ENCODE assay signal across 9 cellular contexts in the genomic region with DNA sequence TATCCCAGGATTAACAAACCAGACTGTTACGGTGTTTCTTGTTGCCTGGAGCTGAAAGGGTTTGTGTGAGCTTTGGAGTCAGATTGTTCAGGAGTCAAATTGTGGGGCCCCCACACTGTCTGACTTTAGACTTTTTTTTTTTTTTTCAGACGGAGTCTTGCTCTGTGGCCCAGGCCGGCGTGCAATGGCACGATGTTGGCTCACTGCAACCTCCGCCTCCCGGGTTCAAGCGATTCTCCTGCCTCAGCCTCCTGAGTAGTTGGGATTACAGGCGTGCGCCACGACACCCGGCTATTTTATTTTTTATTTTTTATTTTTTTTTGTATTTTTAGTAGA. TPM values are rescaled to one million over a fixed set of nuclear protein-coding genes. Genes with fewer than 3 reads are reported as not detected.
DNase-seq lines count a peak whose midpoint lies in the region; ATAC-seq and TF ChIP-seq lines count a peak whose summit lies in the region.
"Had no signal": no experiment of that assay in that cellular context is flagged by ENCODE, and none has a peak within 500 bp of the region (broad histone marks: within the 10 kb centered on the region; RNA-seq: fewer than 3 reads in every experiment).

No MANE protein-coding gene starts in this region.

- ATAC-seq in GM18505 (IDR thresholded peaks at IDR 0.05; ENCODE audit: unreplicated experiment): no peak
- no peak for ATAC-seq in GM19023 (IDR thresholded peaks at IDR 0.05; ENCODE audit: unreplicated experiment)

- H3K27me3 Mint-ChIP-seq in activated T-cell treated with anti-CD3 and anti-CD28 coated beads, Interleukin-2, amount 50 U/mL, for 24 hours: no peaks in the 10 kb centered on the region

- H3K4me1 Mint-ChIP-seq in activated T-cell treated with anti-CD3 and anti-CD28 coated beads, Interleukin-2, amount 50 U/mL, for 24 hours (ENCODE audit: low read depth): peaks cover 35% of the 10 kb centered on the region

- H3K4me1 ChIP-seq in ascending aorta (peaks cover 7 to 14% of the 10 kb centered on the region in 2 donors), thymus (ENCODE audit: control insufficient read depth, insufficient read depth, low read length) (peaks cover 23% of the 10 kb centered on the region)

- peaks cover 26 to 28% of the 10 kb centered on the region in 2 donors for H3K36me3 ChIP-seq in ascending aorta
- H3K36me3 ChIP-seq in thymus (ENCODE audit: control insufficient read depth, insufficient read depth): peaks cover 20% of the 10 kb centered on the region

- peak overlapping the region; percentile 100 for H3K4me3 Mint-ChIP-seq in activated T-cell treated with anti-CD3 and anti-CD28 coated beads, Interleukin-2, amount 50 U/mL, for 24 hours

- intact Hi-C loops in ascending aorta (cut with DNase I) (no loop called here), lower leg skin (cut with DNase I; ENCODE audit: low total_unique reads) (no loop called here)

- TF ChIP-seq CTCF in ascending aorta (IDR thresholded peaks at IDR 0.05): no peak
- TF ChIP-seq CTCF in lower leg skin (IDR thresholded peaks at IDR 0.05): no peak

- H3K27ac Mint-ChIP-seq in activated T-cell treated with anti-CD3 and anti-CD28 coated beads, Interleukin-2, amount 50 U/mL, for 24 hours: peak overlapping the region; percentile 97

- 77 to 82% methylated on average over 12 of the region's 12 CpGs for WGBS in lower leg skin, 2 donors
- WGBS in thymus: 94% methylated on average over 12 of the region's 12 CpGs

- TF ChIP-seq POLR2A in lower leg skin (IDR thresholded peaks at IDR 0.05) (no peak), GM18505 (IDR thresholded peaks at IDR 0.05; ENCODE audit: borderline replicate concordance, extremely low read depth, insufficient read depth, insufficient read length) (no peak)

- peaks cover 53% of the 10 kb centered on the region for H3K36me3 Mint-ChIP-seq in activated T-cell treated with anti-CD3 and anti-CD28 coated beads, Interleukin-2, amount 50 U/mL, for 24 hours (ENCODE audit: low read depth)

- H3K27ac ChIP-seq in ascending aorta (no peak overlapping the region), thymus (ENCODE audit: low read depth) (no peak overlapping the region)

- H3K4me3 ChIP-seq in ascending aorta: peak overlapping the region; percentile 77 to 97
- H3K4me3 ChIP-seq in lower leg skin (ENCODE audit: low read depth, poor library complexity, severe bottlenecking): peak overlapping the region; percentile 89
- peak overlapping the region; percentile 74 for H3K4me3 ChIP-seq in thymus (ENCODE audit: low read length)

- H3K27me3 ChIP-seq in ascending aorta (no peaks in the 10 kb centered on the region), thymus (ENCODE audit: control insufficient read depth, insufficient read depth) (no peaks in the 10 kb centered on the region)

- DNase-seq in activated T-cell treated with anti-CD3 and anti-CD28 coated beads, Interleukin-2, amount 50 U/mL, for 24 hours: no peak
- DNase-seq in activated T-cell treated with anti-CD3 and anti-CD28 coated beads for 4 hours: no peak
- DNase-seq in ascending aorta (ENCODE audit: low spot score in 2 of 2): no peak
- no peak for DNase-seq in lower leg skin (ENCODE audit: low spot score in 2 of 2)
- no peak for DNase-seq in stimulated activated naive CD4-positive, alpha-beta T cell treated with Interleukin-2 at 50 U/mL for 16 hours (lab: John Stamatoyannopoulos, UW)
- DNase-seq: DMS153 had no signal

- no peaks in the 10 kb centered on the region for H3K9me3 ChIP-seq in ascending aorta
- H3K9me3 ChIP-seq in thymus (ENCODE audit: control insufficient read depth): no peaks in the 10 kb centered on the region

- no peaks in the 10 kb centered on the region for H3K9me3 Mint-ChIP-seq in activated T-cell treated with anti-CD3 and anti-CD28 coated beads, Interleukin-2, amount 50 U/mL, for 24 hours

RNA-seq across cellular contexts. Expression of gene TSFM, which starts 0.8 kb away (rescaled TPM):
- total RNA-seq in ascending aorta: 46.8 TPM
- 10 to 100 TPM; 29.6 to 41.6 (median 34.5) TPM for total RNA-seq in lower leg skin
- 28.6 TPM for polyA plus RNA-seq in thymus

RNA-seq across cellular contexts. Expression of gene EEF1AKMT3, which starts 11.0 kb away (rescaled TPM):
- total RNA-seq in ascending aorta (2.1 TPM), lower leg skin (10 to 100 TPM in 2 of 4 donors, 1 to 10 TPM in 2; 6.3 to 13.2 (median 9.9) TPM)
- 2.4 TPM for polyA plus RNA-seq in thymus

RNA-seq across cellular contexts. Expression of gene METTL1, which starts 11.5 kb away (rescaled TPM):
- total RNA-seq in ascending aorta (29.8 TPM), lower leg skin (10 to 100 TPM in 3 of 4 donors, 1 to 10 TPM in 1; 5.9 to 13.5 (median 11.0) TPM)
- polyA plus RNA-seq in thymus: 12.9 TPM

RNA-seq across cellular contexts. Expression of gene CYP27B1, which starts 16.6 kb away (rescaled TPM):
- total RNA-seq in ascending aorta (not detected), lower leg skin (1 to 10 TPM in 3 of 4 donors, under 1 TPM in 1; 0.72 to 6.4 (median 1.7) TPM)
- polyA plus RNA-seq in thymus: 0.82 TPM

RNA-seq across cellular contexts. Expression of gene MARCHF9, which starts 28.5 kb away (rescaled TPM):
- total RNA-seq in ascending aorta (8.4 TPM), lower leg skin (10 to 100 TPM; 10.6 to 16.6 (median 12.8) TPM)
- polyA plus RNA-seq in thymus: 54.9 TPM
